8 cellular contexts compared by ENCODE assay signal in the genomic region with DNA sequence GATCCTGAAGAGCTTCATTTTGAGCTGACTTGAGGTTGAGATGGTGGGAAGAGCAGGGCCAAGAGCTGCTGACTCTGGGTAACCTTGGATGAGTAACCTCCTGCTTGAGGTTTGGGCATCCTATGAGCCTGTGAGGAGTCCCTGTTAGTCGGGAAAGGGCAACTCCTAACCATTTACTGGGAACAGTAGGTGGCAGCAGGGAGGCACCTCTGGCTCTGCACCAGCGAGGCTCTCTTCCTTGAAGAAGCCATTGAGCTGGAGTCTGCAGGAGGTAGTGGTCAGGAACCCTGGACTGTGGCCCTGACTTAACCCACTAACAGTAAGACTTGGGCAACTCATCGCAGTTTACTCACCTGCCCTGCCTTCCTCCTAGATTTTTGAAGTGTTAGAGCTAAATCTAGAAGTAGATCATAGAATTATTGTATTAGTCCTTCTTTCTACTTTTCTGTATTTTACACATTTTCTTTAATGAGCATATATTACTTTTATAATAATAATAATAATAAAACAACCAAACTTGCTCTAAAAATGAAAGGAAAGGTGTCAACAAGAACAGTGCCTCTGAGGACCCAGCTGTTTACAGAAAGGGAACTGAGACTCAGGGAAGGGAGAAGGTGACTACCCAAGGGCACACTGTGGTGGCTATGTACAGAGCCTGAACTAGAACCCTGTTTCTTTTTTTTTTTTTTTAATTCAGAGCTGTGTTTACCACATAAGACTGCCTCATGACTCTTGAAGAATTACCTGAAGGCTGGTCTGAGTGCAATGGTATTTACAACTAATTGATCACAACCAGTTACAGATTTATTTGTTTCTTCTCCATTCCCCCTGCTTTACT.
A peak's percentile ranks its signal among the peaks of the same experiment; 100 is the strongest.
DNase-seq lines count a peak whose midpoint lies in the region; ATAC-seq and TF ChIP-seq lines count a peak whose summit lies in the region.

No MANE protein-coding gene starts in this region.

- TF ChIP-seq CTCF in GM12874 (IDR thresholded peaks at IDR 0.05; ENCODE audit: insufficient read depth, low read depth, low read length) = peak; percentile 64

- peak; percentile 59 for DNase-seq in NCI-H1694 (lab: John Stamatoyannopoulos, UW)
- DNase-seq in UCSD-AML1 (lab: John Stamatoyannopoulos, UW; ENCODE audit: unreplicated experiment) = peak; percentile 58
- DNase-seq in T47D (ENCODE audit: low read depth in 1 of 2, low spot score in 1 of 2) = peak; percentile 46 to 80
- DNase-seq in inferior parietal cortex (ENCODE audit: extremely low spot score) = peak; percentile 81
- peak; percentile 9 to 26 for DNase-seq in stimulated activated CD4-positive, alpha-beta T cell treated with anti-CD3 and anti-CD28 coated beads, Interleukin-15, amount 100 ng/mL, for 1 hour (ENCODE audit: low read depth in 1 of 2, low spot score in 1 of 2)

- ATAC-seq in HG02642 (IDR thresholded peaks at IDR 0.05; ENCODE audit: poor library complexity, unreplicated experiment) = peak; percentile 85
- ATAC-seq in HG02938 (IDR thresholded peaks at IDR 0.05; ENCODE audit: unreplicated experiment) = no peak

- in situ Hi-C loops in T47D (cut with HindIII; ENCODE audit: low pct_unique_long_range_greater_than_20kb, low sequenced_read_pairs) = no loop called here

Comparison
In these comparisons a context has a peak if more than half of its experiments do, and no peak if none do; other contexts are left out.
1. DNase-seq: peak in every context shown above with its lines; median percentile 81 in inferior parietal cortex; 63 in T47D; 59 in NCI-H1694; 58 in UCSD-AML1; 18 in stimulated activated CD4-positive, alpha-beta T cell treated with anti-CD3 and anti-CD28 coated beads, Interleukin-15, amount 100 ng/mL, for 1 hour.